Comparison of ENCODE assay signal across 8 cellular contexts in the genomic region with DNA sequence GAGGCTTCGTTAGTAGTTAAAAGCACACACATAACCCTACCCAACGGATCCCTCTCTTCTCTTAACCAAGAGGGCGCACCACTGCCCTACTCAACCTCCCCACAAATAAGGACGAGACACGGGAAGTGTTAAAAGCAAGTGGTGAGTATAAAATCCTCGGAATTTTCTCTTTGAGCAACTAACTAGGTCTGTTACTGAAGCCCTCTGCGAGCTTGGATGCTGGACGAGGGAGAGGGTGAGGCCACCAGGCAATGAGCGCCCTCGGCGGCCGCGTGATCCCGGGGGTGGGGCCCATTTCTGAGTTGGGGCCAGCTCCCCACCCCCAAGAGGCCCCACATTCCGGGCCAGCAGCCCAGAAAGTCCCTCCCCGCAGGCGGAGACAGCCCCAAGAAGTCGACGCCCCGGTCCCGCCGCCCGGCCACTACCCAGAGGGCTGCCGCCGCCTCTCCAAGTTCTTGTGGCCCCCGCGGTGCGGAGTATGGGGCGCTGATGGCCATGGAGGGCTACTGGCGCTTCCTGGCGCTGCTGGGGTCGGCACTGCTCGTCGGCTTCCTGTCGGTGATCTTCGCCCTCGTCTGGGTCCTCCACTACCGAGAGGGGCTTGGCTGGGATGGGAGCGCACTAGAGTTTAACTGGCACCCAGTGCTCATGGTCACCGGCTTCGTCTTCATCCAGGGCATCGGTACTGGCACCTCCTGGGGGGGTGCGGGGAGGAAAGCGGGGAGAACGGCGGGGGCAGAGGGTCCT. TPM values are rescaled to one million over a fixed set of nuclear protein-coding genes. Genes with fewer than 3 reads are reported as not detected.
DNase-seq lines count a peak whose midpoint lies in the region; ATAC-seq and TF ChIP-seq lines count a peak whose summit lies in the region.

A gene with protein sequence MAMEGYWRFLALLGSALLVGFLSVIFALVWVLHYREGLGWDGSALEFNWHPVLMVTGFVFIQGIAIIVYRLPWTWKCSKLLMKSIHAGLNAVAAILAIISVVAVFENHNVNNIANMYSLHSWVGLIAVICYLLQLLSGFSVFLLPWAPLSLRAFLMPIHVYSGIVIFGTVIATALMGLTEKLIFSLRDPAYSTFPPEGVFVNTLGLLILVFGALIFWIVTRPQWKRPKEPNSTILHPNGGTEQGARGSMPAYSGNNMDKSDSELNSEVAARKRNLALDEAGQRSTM (plus strand): TSS at position 418 of the 747 bp plus-strand sequence. CDS start 72 bp downstream, at position 490.

- H3K9ac ChIP-seq in OCI-LY3 (ENCODE audit: low read length): peak within 1 kb of the TSS; percentile 91

- H3K27ac ChIP-seq in ACC112 (ENCODE audit: low read depth, low read length): peak within 1 kb of the TSS; percentile 71
- peak within 1 kb of the TSS; percentile 48 for H3K27ac ChIP-seq in OCI-LY3 (ENCODE audit: low read length)

- intact Hi-C loops in sciatic nerve (cut with DNase I): loop anchor here (5.0 kb wide), 1 partner anchor 90 kb away; a partner anchor contains a TSS

- H3K4me2 ChIP-seq in OCI-LY3 (ENCODE audit: low read length): peak within 1 kb of the TSS; percentile 94

- H3K4me3 ChIP-seq in ACC112 (ENCODE audit: low read depth, low read length) (peak within 1 kb of the TSS; percentile 92), GM12875 (ENCODE audit: low read depth, low read length) (peak within 1 kb of the TSS; percentile 86), OCI-LY3 (ENCODE audit: low read length) (peak within 1 kb of the TSS; percentile 95), iPS-18c (ENCODE audit: insufficient read depth, low read depth, low read length) (peak within 1 kb of the TSS; percentile 88)

- peak within 1 kb of the TSS; percentile 98 for H2AFZ ChIP-seq in ACC112 (ENCODE audit: low read length, unreplicated experiment)
- H2AFZ ChIP-seq in OCI-LY3 (ENCODE audit: low read depth, low read length): peak within 1 kb of the TSS; percentile 84

- TF ChIP-seq CTCF in GM12875 (IDR thresholded peaks at IDR 0.05; ENCODE audit: borderline replicate concordance, insufficient read depth, low read depth, low read length): no peak
- peak; percentile 48 for TF ChIP-seq CTCF in OCI-LY3 (IDR thresholded peaks at IDR 0.05; ENCODE audit: low read depth, low read length)

- H3K27me3 ChIP-seq in ACC112 (ENCODE audit: insufficient read depth, low read length) (no peaks in the 10 kb centered on the region), OCI-LY3 (ENCODE audit: low read depth, low read length) (peaks cover 8% of the 10 kb centered on the region)

- H3K4me1 ChIP-seq in ACC112 (ENCODE audit: control insufficient read depth, insufficient read depth, low read length, unreplicated experiment) (peaks cover 22% of the 10 kb centered on the region), OCI-LY3 (ENCODE audit: low read length) (peaks cover 17% of the 10 kb centered on the region)

- H3K79me2 ChIP-seq in ACC112 (ENCODE audit: control insufficient read depth, insufficient read depth, low read length, unreplicated experiment) (peaks cover 31% of the 10 kb centered on the region), OCI-LY3 (ENCODE audit: low read length) (peaks cover 4% of the 10 kb centered on the region)

- no peaks in the 10 kb centered on the region for H4K20me1 ChIP-seq in OCI-LY3 (ENCODE audit: insufficient read depth, low read length)

- no peaks in the 10 kb centered on the region for H3K9me3 ChIP-seq in OCI-LY3 (ENCODE audit: insufficient read depth, low read length)
- peaks cover 4% of the 10 kb centered on the region for H3K9me3 ChIP-seq in iPS-18c (ENCODE audit: control insufficient read depth, insufficient read depth, low read length)

- DNase-seq in T47D (ENCODE audit: low read depth in 1 of 2, low spot score in 1 of 2): peak; percentile 18 to 82
- DNase-seq in sciatic nerve (ENCODE audit: low spot score): peak; percentile 95
- DNase-seq in NCI-H345 treated with DMSO at 0.1 percent for 48 hours (lab: John Stamatoyannopoulos, UW; ENCODE audit: unreplicated experiment): no peak

- ATAC-seq in HG02884 (IDR thresholded peaks at IDR 0.05; ENCODE audit: unreplicated experiment): peak; percentile 47
- peak; percentile 94 for ATAC-seq in sciatic nerve

- H3K36me3 ChIP-seq in ACC112 (ENCODE audit: insufficient read depth, low read length) (no peaks in the 10 kb centered on the region), OCI-LY3 (replicated peaks; ENCODE audit: low read depth, low read length) (no peaks in the 10 kb centered on the region)

- in situ Hi-C loops in T47D (cut with HindIII; ENCODE audit: low pct_unique_long_range_greater_than_20kb, low sequenced_read_pairs): no loop called here

RNA-seq across cellular contexts. Expression of the gene that starts here (rescaled TPM):
- total RNA-seq in sciatic nerve: 280 TPM
